ENCODE assay signal across 8 cellular contexts in the genomic region with DNA sequence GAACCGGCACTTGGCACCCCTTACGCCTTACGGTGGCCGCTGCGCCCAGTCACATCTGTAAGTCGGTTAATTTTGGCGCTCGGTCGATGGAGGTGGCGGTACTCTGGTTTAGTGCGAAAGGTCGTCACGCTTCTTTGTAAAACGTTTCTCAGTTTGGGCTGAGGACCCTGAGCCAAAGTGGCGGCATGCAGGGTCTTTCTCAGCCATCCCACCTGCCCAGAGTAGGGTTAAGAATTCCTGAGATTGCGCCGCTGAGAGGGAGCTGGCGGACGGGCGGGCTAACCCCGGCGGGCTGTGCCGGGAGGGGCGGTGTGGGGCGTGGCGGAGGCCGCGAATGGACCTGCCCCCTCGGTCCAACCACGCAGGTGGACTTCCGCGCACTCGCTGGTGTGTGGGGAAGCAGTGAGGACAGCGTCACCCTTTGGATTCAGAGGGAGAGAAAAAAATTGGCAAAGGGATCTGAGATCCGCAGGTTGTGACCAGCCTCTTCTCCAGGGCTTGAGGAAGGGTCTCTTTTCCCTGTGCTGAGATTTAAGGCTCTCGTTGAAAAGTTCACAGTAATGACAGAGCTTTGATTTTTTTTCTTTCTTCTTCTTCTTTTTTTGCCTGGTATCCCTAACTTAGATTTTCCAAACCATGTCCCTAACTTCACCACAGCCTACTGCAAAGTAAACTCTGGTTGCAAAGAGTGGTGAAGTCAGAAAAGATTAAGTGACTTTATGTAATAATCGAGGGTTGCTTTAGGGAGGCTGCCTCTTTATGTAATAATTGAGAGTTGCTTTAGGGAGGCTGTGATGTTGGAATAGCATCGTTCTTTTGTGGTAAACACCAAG. TPM values are rescaled to one million over a fixed set of nuclear protein-coding genes. Genes with fewer than 3 reads are reported as not detected.
DNase-seq lines count a peak whose midpoint lies in the region; ATAC-seq, FAIRE-seq and TF ChIP-seq lines count a peak whose summit lies in the region.

No MANE protein-coding gene starts in this region.

- peaks cover 35% of the 10 kb centered on the region for H3K4me1 Mint-ChIP-seq in activated CD4-positive, alpha-beta T cell treated with anti-CD3 and anti-CD28 coated beads for 36 hours

- peak; percentile 12 to 45 (median 24); a peak in 3 of 6 replicates for TF ChIP-seq CTCF in K562 (IDR thresholded peaks at IDR 0.05 in 2 of 3, conservative IDR thresholded peaks at IDR 0.05 in 1 of 3; ENCODE audit: insufficient read depth in 2 of 3, low read depth in 1 of 3, low read length in 3 of 3)

- in situ Hi-C loops in K562 (cut with MboI): no loop called here

- BruUV-seq in K562 (replicated peaks; lab: Mats Ljungman, UMichigan): no TSS peak

- H3K4me3 Mint-ChIP-seq in activated CD4-positive, alpha-beta T cell treated with anti-CD3 and anti-CD28 coated beads for 36 hours: peak overlapping the region; percentile 92

- no peak for TF ChIP-seq EP300 in K562 (IDR thresholded peaks at IDR 0.05; ENCODE audit: low read length)

- H3K4me3 ChIP-seq in K562: peak overlapping the region; percentile 71

- no peaks in the 10 kb centered on the region for H4K20me1 ChIP-seq in K562 (replicated peaks; ENCODE audit: control insufficient read depth, insufficient read depth, low read length)

- H3K27ac Mint-ChIP-seq in activated CD4-positive, alpha-beta T cell treated with anti-CD3 and anti-CD28 coated beads for 36 hours: peak overlapping the region; percentile 96

- CTCF ChIA-PET in activated CD4-positive, alpha-beta T cell treated with anti-CD3 and anti-CD28 coated beads for 36 hours (lab: Charles Lee): interaction anchor here (0.6 to 2.7 kb wide), 7 partner anchors 9 to 338 kb away, joined by 3 to 9 read pairs (median 4); partner anchors contain the start of gene TRAPPC6B
- CTCF ChIA-PET in K562 (lab: Yijun Ruan, JAX; ENCODE audit: low intra/inter-chr PET ratio): interaction anchor here (0.7 kb wide), 1 partner anchor 222 kb away, joined by 3 read pairs; no protein-coding TSS in a partner anchor

- H3K4me2 ChIP-seq in K562 (ENCODE audit: insufficient read depth, low read length): peak overlapping the region; percentile 89

- WGBS in K562 (ENCODE audit: insufficient coverage, low coverage, missing lambda C conversion rate): under 1% methylated on average over 19 of the region's 38 CpGs

- H2AFZ ChIP-seq in K562 (ENCODE audit: low read depth, low read length): peak overlapping the region; percentile 99

- DNase-seq in activated CD4-positive, alpha-beta T cell treated with anti-CD3 and anti-CD28 coated beads for 36 hours: peak; percentile 82
- DNase-seq in activated CD4-positive, alpha-beta T cell treated with anti-CD3 and anti-CD28 coated beads, Interleukin-2, amount 50 U/mL, for 4 hours: no peak
- peak; percentile 94 to 99 (median 99) for DNase-seq in NCI-H1417 (lab: John Stamatoyannopoulos, UW)
- peak; percentile 54 for DNase-seq in T follicular helper cell (ENCODE audit: low read depth)
- peak; percentile 64 to 80 (median 66) for DNase-seq in K562 (ENCODE audit: extremely low read depth in 1 of 4, low spot score in 3 of 4)
- DNase-seq in iPS DF 4.7 (ENCODE audit: extremely low read depth, low spot score): peak; percentile 22
- DNase-seq in sciatic nerve (ENCODE audit: low spot score): peak; percentile 93

- no peaks in the 10 kb centered on the region for H3K27me3 ChIP-seq in K562 (ENCODE audit: control insufficient read depth in 2 of 2, insufficient read depth in 2 of 2, low read length in 2 of 2)

- no peaks in the 10 kb centered on the region for H3K9me3 ChIP-seq in K562 (replicated peaks; ENCODE audit: control insufficient read depth, insufficient read depth, low read depth, low read length)

- no peaks in the 10 kb centered on the region for H3K36me3 ChIP-seq in K562 (ENCODE audit: control insufficient read depth, insufficient read depth, low read length)

- TF ChIP-seq POLR2A in K562 (conservative IDR thresholded peaks at IDR 0.05): no peak; the same call in 1 of the 2 replicates

- intact Hi-C loops in activated CD4-positive, alpha-beta T cell treated with anti-CD3 and anti-CD28 coated beads for 36 hours (cut with DNase I, micrococcal nuclease): loop anchor here (1.0 to 5.0 kb wide), 12 partner anchors 14 to 331 kb away; partner anchors contain the start of genes PNN (in 2 of the 2), SEC23A (in 2 of the 2), GEMIN2 (in 1 of the 2) and TRAPPC6B (in 1 of the 2)
- intact Hi-C loops in K562 (cut with micrococcal nuclease): loop anchor here (5.0 kb wide), 1 partner anchor 51 kb away; no protein-coding TSS in a partner anchor
- intact Hi-C loops in sciatic nerve (cut with DNase I): no loop called here

- peak in 1 of 2 experiments; percentile 31; a peak in 2 of 4 replicates for TF ChIP-seq RAD21 in K562 (CRISPR knock-in tag; conservative IDR thresholded peaks at IDR 0.05 in 1 of 2, IDR thresholded peaks at IDR 0.05 in 1 of 2)

- POLR2A ChIA-PET in activated CD4-positive, alpha-beta T cell treated with anti-CD3 and anti-CD28 coated beads for 36 hours (lab: Charles Lee): interaction anchor here (0.6 to 2.2 kb wide), 9 partner anchors 16 to 330 kb away, joined by 3 to 18 read pairs (median 5); partner anchors contain the start of genes GEMIN2, PNN, SEC23A and TRAPPC6B
- POLR2A ChIA-PET in K562 (lab: Yijun Ruan, JAX): interaction anchor here (0.7 to 2.5 kb wide), 3 partner anchors 9 to 247 kb away, joined by 3 to 15 read pairs (median 3); no protein-coding TSS in a partner anchor

- peaks cover 3% of the 10 kb centered on the region for H3K36me3 Mint-ChIP-seq in activated CD4-positive, alpha-beta T cell treated with anti-CD3 and anti-CD28 coated beads for 36 hours (ENCODE audit: low read depth)

- no peak for FAIRE-seq in K562 (lab: Jason Lieb, UNC)

- H3K4me1 ChIP-seq in K562 (replicated peaks in 1 of 2; ENCODE audit: control insufficient read depth in 2 of 2, insufficient read depth in 2 of 2, low read length in 2 of 2): peaks cover 2 to 16% of the 10 kb centered on the region in 2 experiments; a peak in 4 of 5 replicates

- H3K79me2 ChIP-seq in K562 (ENCODE audit: control insufficient read depth, insufficient read depth, low read length): peaks cover 12% of the 10 kb centered on the region

- H3K27ac ChIP-seq in K562 (ENCODE audit: extremely low read depth, low read depth, low read length): peak overlapping the region; percentile 69; the same call in 1 of the 3 replicates

- H3K9me3 Mint-ChIP-seq in activated CD4-positive, alpha-beta T cell treated with anti-CD3 and anti-CD28 coated beads for 36 hours (ENCODE audit: low read depth): no peaks in the 10 kb centered on the region

- peak overlapping the region; percentile 54 to 89; a peak in 3 of 4 replicates for H3K9ac ChIP-seq in K562 (ENCODE audit: insufficient read depth in 1 of 2, low read depth in 2 of 2, low read length in 2 of 2)

- H3K9me1 ChIP-seq in K562 (ENCODE audit: control insufficient read depth, insufficient read depth, low read length): no peaks in the 10 kb centered on the region

- H3K27me3 Mint-ChIP-seq in activated CD4-positive, alpha-beta T cell treated with anti-CD3 and anti-CD28 coated beads for 36 hours: no peaks in the 10 kb centered on the region

- ATAC-seq in activated CD4-positive, alpha-beta T cell treated with anti-CD3 and anti-CD28 coated beads for 36 hours: peak; percentile 54
- ATAC-seq in HG02852 (IDR thresholded peaks at IDR 0.05; ENCODE audit: unreplicated experiment) (peak; percentile 65), K562 (peak; percentile 89), sciatic nerve (peak; percentile 92)

TF ChIP-seq in K562, 482 proteins besides CTCF, POLR2A, EP300 and RAD21 (continues in another document):
- TF ChIP-seq, protein P1, sequence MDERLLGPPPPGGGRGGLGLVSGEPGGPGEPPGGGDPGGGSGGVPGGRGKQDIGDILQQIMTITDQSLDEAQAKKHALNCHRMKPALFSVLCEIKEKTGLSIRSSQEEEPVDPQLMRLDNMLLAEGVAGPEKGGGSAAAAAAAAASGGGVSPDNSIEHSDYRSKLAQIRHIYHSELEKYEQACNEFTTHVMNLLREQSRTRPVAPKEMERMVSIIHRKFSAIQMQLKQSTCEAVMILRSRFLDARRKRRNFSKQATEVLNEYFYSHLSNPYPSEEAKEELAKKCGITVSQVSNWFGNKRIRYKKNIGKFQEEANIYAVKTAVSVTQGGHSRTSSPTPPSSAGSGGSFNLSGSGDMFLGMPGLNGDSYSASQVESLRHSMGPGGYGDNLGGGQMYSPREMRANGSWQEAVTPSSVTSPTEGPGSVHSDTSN (CRISPR knock-in tag; IDR thresholded peaks at IDR 0.05; ENCODE audit: low read depth): no peak
- TF ChIP-seq, protein P1 (tag; conservative IDR thresholded peaks at IDR 0.05; ENCODE audit: low read depth): no peak
- no peak for TF ChIP-seq E2F3 (CRISPR knock-in tag; IDR thresholded peaks at IDR 0.05)

RNA-seq across cellular contexts. Expression of gene FBXO33, which starts 0.6 kb away (rescaled TPM):
- total RNA-seq in activated CD4-positive, alpha-beta T cell treated with anti-CD3 and anti-CD28 coated beads for 36 hours: 10 to 100 TPM; 12.5 to 14.0 TPM
- 2.7 and 4.2 TPM in 2 replicates for total RNA-seq in K562 (2011; cell fraction: chromatin; rRNA removed; ENCODE audit: low replicate concordance)
- total RNA-seq in K562 (2011; cell fraction: nucleolus; rRNA removed): 1.8 and 3.6 TPM in 2 replicates
- total RNA-seq in K562 (2011; cell fraction: nucleoplasm; rRNA removed): 4.5 and 4.6 TPM in 2 replicates
- 4.5 and 7.5 TPM in 2 replicates for total RNA-seq in K562 (2014; rRNA removed)
- 5.0 and 5.1 TPM in 2 replicates for total RNA-seq in K562 (2014; rRNA removed; fragmentation: Illumina TruSeq; extraction: Trizol)
- total RNA-seq in K562 (2015; rRNA removed; fragmentation: Illumina TruSeq; extraction: Trizol): 4.6 and 5.4 TPM in 2 replicates
- total RNA-seq in K562 (2021): 4.9 and 5.5 TPM in 2 replicates
- 4.5 and 5.1 TPM in 2 replicates for polyA plus RNA-seq in K562 (2011; rRNA removed)
- 1.9 and 3.0 TPM in 2 replicates for polyA plus RNA-seq in K562 (2011; cell fraction: cytosol; rRNA removed)
- polyA plus RNA-seq in K562 (2011; cell fraction: nucleus; rRNA removed): 3.3 and 4.1 TPM in 2 replicates
- polyA plus RNA-seq in K562 (2012): 3.1 and 3.8 TPM in 2 replicates
- polyA plus RNA-seq in K562 (2014; fragmentation: Illumina TruSeq; extraction: Trizol): 3.9 and 4.0 TPM in 2 replicates
- 1 to 10 TPM; 1.6 to 2.7 TPM for polyA plus RNA-seq in K562 (2014; fragmentation: Nextera tagmentation; extraction: Ambion mirVana)
- polyA plus RNA-seq in K562 (2014; rRNA removed): 4.2 and 4.4 TPM in 2 replicates
- polyA minus RNA-seq in K562 (2011; rRNA and poly(A)+ RNA removed): 4.3 and 5.1 TPM in 2 replicates
- 2.6 and 2.7 TPM in 2 replicates for polyA minus RNA-seq in K562 (2011; cell fraction: cytosol; rRNA and poly(A)+ RNA removed)
- 4.3 and 6.1 TPM in 2 replicates for polyA minus RNA-seq in K562 (2011; cell fraction: nucleus; rRNA and poly(A)+ RNA removed)
- total RNA-seq in sciatic nerve: 12.0 TPM

Comparison
In these comparisons a context has a peak if more than half of its experiments do, and no peak if none do; other contexts are left out.
1. DNase-seq: peak in activated CD4-positive, alpha-beta T cell treated with anti-CD3 and anti-CD28 coated beads for 36 hours (single experiment), NCI-H1417 (3 of 3), T follicular helper cell (single experiment), K562 (4 of 4), iPS DF 4.7 (single experiment) and sciatic nerve (single experiment); none in activated CD4-positive, alpha-beta T cell treated with anti-CD3 and anti-CD28 coated beads, Interleukin-2, amount 50 U/mL, for 4 hours (0 of 2).
2. Peak in every context shown above with its lines, with median percentiles within 50 percentile points of each other: ATAC-seq.